In genomic region chr17:17028878-17029535, GRCh38 we compare ENCODE assay signal across 15 cellular contexts. TPM values are rescaled to one million over a fixed set of nuclear protein-coding genes. Genes with fewer than 3 reads are reported as not detected.
DNase-seq lines count a peak whose midpoint lies in the region; ATAC-seq and TF ChIP-seq lines count a peak whose summit lies in the region.
"Had no signal": no experiment of that assay in that cellular context is flagged by ENCODE, and none has a peak within 500 bp of the region (broad histone marks: within the 10 kb centered on the region; RNA-seq: fewer than 3 reads in every experiment).

No MANE protein-coding gene starts in this region.

- H3K9ac ChIP-seq in H9 (ENCODE audit: extremely low read depth, insufficient read length, low read length): no peak overlapping the region
- H3K9ac ChIP-seq in iPS-20b (ENCODE audit: low read depth, low read length): peak overlapping the region; percentile 51; the same call in 1 of the 2 replicates
- no peak overlapping the region for H3K9ac ChIP-seq in smooth muscle cell (ENCODE audit: low read depth)

- H3K36me3 ChIP-seq in PC-9 (ENCODE audit: low read depth): no peaks in the 10 kb centered on the region
- H3K36me3 ChIP-seq in iPS-20b (ENCODE audit: insufficient read depth, low read depth, low read length): no peaks in the 10 kb centered on the region
- H3K36me3 ChIP-seq in smooth muscle cell (ENCODE audit: low read depth): no peaks in the 10 kb centered on the region
- H3K36me3 ChIP-seq: breast epithelium had no signal

- no peak overlapping the region for H2BK12ac ChIP-seq in H9 (ENCODE audit: insufficient read length, low read depth, low read length)

- H3K9me3 ChIP-seq in H9 (ENCODE audit: control insufficient read depth, low read depth, low read length) (no peaks in the 10 kb centered on the region), PC-9 (ENCODE audit: insufficient read depth, low read depth) (no peaks in the 10 kb centered on the region), iPS-20b (ENCODE audit: insufficient read depth, low read depth, low read length) (no peaks in the 10 kb centered on the region), smooth muscle cell (replicated peaks; ENCODE audit: low read depth) (no peaks in the 10 kb centered on the region)
- H3K9me3 ChIP-seq: breast epithelium had no signal

- H2BK120ac ChIP-seq in H9 (ENCODE audit: low read depth, low read length, poor library complexity, severe bottlenecking): no peak overlapping the region

- H3K79me1 ChIP-seq in H9 (ENCODE audit: insufficient read depth, low read depth, low read length, poor library complexity, severe bottlenecking): no peaks in the 10 kb centered on the region

- H2BK20ac ChIP-seq in H9 (ENCODE audit: low read depth, low read length, poor library complexity, severe bottlenecking): no peak overlapping the region

- H3K27ac Mint-ChIP-seq in H9: peak overlapping the region; percentile 77 to 89 (median 83); a peak in 5 of 7 replicates
- H3K27ac Mint-ChIP-seq: activated naive CD4-positive, alpha-beta T cell treated with anti-CD3 and anti-CD28 coated beads for 36 hours had no signal

- intact Hi-C loops in PC-9 (cut with micrococcal nuclease; ENCODE audit: unreplicated experiment): loop anchor here (1.0 kb wide), 3 partner anchors 9 to 16 kb away; no protein-coding TSS in a partner anchor

- H4K91ac ChIP-seq in H9 (ENCODE audit: insufficient read length, low read depth, low read length): no peak overlapping the region

- H3K9me3 Mint-ChIP-seq in H9: no peaks in the 10 kb centered on the region
- H3K9me3 Mint-ChIP-seq: activated naive CD4-positive, alpha-beta T cell treated with anti-CD3 and anti-CD28 coated beads for 36 hours had no signal

- H3K14ac ChIP-seq in H9 (ENCODE audit: insufficient read depth, low read length): no peak overlapping the region; the same call in 1 of the 2 replicates

- DNase-seq in H9: peak; percentile 81
- no peak for DNase-seq in PC-9
- no peak for DNase-seq in smooth muscle cell (lab: John Stamatoyannopoulos, UW; ENCODE audit: unreplicated experiment)
- no peak for DNase-seq in NCI-H2081 (lab: John Stamatoyannopoulos, UW)
- DNase-seq in NCI-H1694 (lab: John Stamatoyannopoulos, UW): no peak
- DNase-seq: activated naive CD4-positive, alpha-beta T cell treated with anti-CD3 and anti-CD28 coated beads for 36 hours; GF-D8; stimulated activated CD4-positive, alpha-beta T cell treated with anti-CD3 and anti-CD28 coated beads, Interleukin-2, amount 100 ng/mL, for 24 hours had no signal

- H3K56ac ChIP-seq in H9 (ENCODE audit: insufficient read length, low read depth, low read length): no peak overlapping the region

- POLR2A ChIA-PET in PC-9 (lab: Charles Lee; ENCODE audit: unreplicated experiment): interaction anchor here (0.7 to 1.6 kb wide), 8 partner anchors 8 to 177 kb away, joined by 4 to 17 read pairs (median 5); partner anchors contain the start of gene MPRIP

- no peaks in the 10 kb centered on the region for H3K27me3 Mint-ChIP-seq in H9 (ENCODE audit: low read depth)

- no peak overlapping the region for H4K5ac ChIP-seq in H9 (ENCODE audit: insufficient read length, low read depth, low read length)

- no peaks in the 10 kb centered on the region for H4K20me1 ChIP-seq in H9 (ENCODE audit: control insufficient read depth, insufficient read depth, insufficient read length)
- H4K20me1 ChIP-seq in PC-9 (ENCODE audit: insufficient read depth): no peaks in the 10 kb centered on the region
- H4K20me1 ChIP-seq in smooth muscle cell (ENCODE audit: low read depth): no peaks in the 10 kb centered on the region

- no peaks in the 10 kb centered on the region for H3K23me2 ChIP-seq in H9 (ENCODE audit: insufficient read length, low read depth, low read length, poor library complexity, severe bottlenecking)

- no peak overlapping the region for H3K4ac ChIP-seq in H9 (ENCODE audit: low read depth, low read length)

- no peaks in the 10 kb centered on the region for H3K79me2 ChIP-seq in H9 (ENCODE audit: insufficient read depth, low read length)
- H3K79me2 ChIP-seq in PC-9 (ENCODE audit: low read depth): peaks cover 8% of the 10 kb centered on the region
- no peaks in the 10 kb centered on the region for H3K79me2 ChIP-seq in smooth muscle cell (ENCODE audit: low read depth)

- TF ChIP-seq CTCF in H9 (conservative IDR thresholded peaks at IDR 0.05) (no peak), PC-9 (conservative IDR thresholded peaks at IDR 0.05) (no peak), smooth muscle cell (IDR thresholded peaks at IDR 0.05; ENCODE audit: borderline replicate concordance, insufficient read depth, poor library complexity, severe bottlenecking) (no peak)

- BruUV-seq in PC-9 (replicated peaks; lab: Mats Ljungman, UMichigan): TSS peak; percentile 78

- H3K4me1 Mint-ChIP-seq in H9: peaks cover 25 to 31% of the 10 kb centered on the region in 2 experiments

- H3K27me3 ChIP-seq in H9 (ENCODE audit: insufficient read depth, low read length): no peaks in the 10 kb centered on the region
- no peaks in the 10 kb centered on the region for H3K27me3 ChIP-seq in PC-9 (ENCODE audit: insufficient read depth, low read depth)
- no peaks in the 10 kb centered on the region for H3K27me3 ChIP-seq in iPS-20b (ENCODE audit: insufficient read depth, low read length)
- H3K27me3 ChIP-seq in smooth muscle cell (ENCODE audit: low read depth): no peaks in the 10 kb centered on the region
- H3K27me3 ChIP-seq: breast epithelium had no signal

- no peak overlapping the region for H3K4me2 ChIP-seq in H9 (ENCODE audit: insufficient read depth, insufficient read length, low read length)
- H3K4me2 ChIP-seq in PC-9: peak overlapping the region; percentile 73
- no peak overlapping the region for H3K4me2 ChIP-seq in smooth muscle cell

- CTCF ChIA-PET in PC-9 (lab: Charles Lee): interaction anchor here (0.6 to 1.6 kb wide), 3 partner anchors 11 to 17 kb away, joined by 3 to 8 read pairs (median 6); no protein-coding TSS in a partner anchor

- H2BK15ac ChIP-seq in H9 (ENCODE audit: low read depth, low read length): no peak overlapping the region

- H4K8ac ChIP-seq in H9 (replicated peaks; ENCODE audit: insufficient read length, low read depth, low read length): no peak overlapping the region

- no CpG with 5 or more reads among the region's 16 CpGs for WGBS in H9 (ENCODE audit: extremely low coverage, insufficient read length, low lambda C conversion rate)
- 72% methylated on average over 16 of the region's 16 CpGs for WGBS in smooth muscle cell (ENCODE audit: low lambda C conversion rate)

- no peak overlapping the region for H3K23ac ChIP-seq in H9 (ENCODE audit: insufficient read length, low read depth, low read length)

- no peak overlapping the region for H3K18ac ChIP-seq in H9 (ENCODE audit: insufficient read length, low read depth, low read length)

- H3K27ac ChIP-seq in H9 (ENCODE audit: insufficient read length, low read depth, low read length) (no peak overlapping the region), PC-9 (peak overlapping the region; percentile 88), iPS-20b (ENCODE audit: low read length) (peak overlapping the region; percentile 51), smooth muscle cell (ENCODE audit: low read depth) (peak overlapping the region; percentile 79)
- H3K27ac ChIP-seq: C4-2B had no signal

- peak overlapping the region in 1 of 2 experiments; percentile 38; a peak in 2 of 5 replicates for H3K4me3 Mint-ChIP-seq in H9
- H3K4me3 Mint-ChIP-seq: activated naive CD4-positive, alpha-beta T cell treated with anti-CD3 and anti-CD28 coated beads for 36 hours had no signal

- H3K9me2 ChIP-seq in PC-9 (ENCODE audit: insufficient read depth): no peaks in the 10 kb centered on the region

- no peak overlapping the region for H2BK5ac ChIP-seq in H9 (ENCODE audit: insufficient read length, low read length)

- H3K4me3 ChIP-seq in PC-9 (peak overlapping the region; percentile 5; the same call in 1 of the 2 replicates), iPS-20b (ENCODE audit: low read length) (peak overlapping the region; percentile 18; the same call in 1 of the 2 replicates), smooth muscle cell (no peak overlapping the region)
- H3K4me3 ChIP-seq: breast epithelium had no signal

- H3K36me3 Mint-ChIP-seq in H9 (ENCODE audit: insufficient read depth in 1 of 3, low read depth in 3 of 3): no peaks in the 10 kb centered on the region

- no peak overlapping the region for H3T11ph ChIP-seq in H9 (ENCODE audit: low read length)

- ATAC-seq in GM21390 (IDR thresholded peaks at IDR 0.05; ENCODE audit: unreplicated experiment) (no peak), HG03439 (IDR thresholded peaks at IDR 0.05; ENCODE audit: unreplicated experiment) (no peak)

- no peak overlapping the region for H2AK5ac ChIP-seq in H9 (ENCODE audit: insufficient read length, low read length)

- H3F3A ChIP-seq in PC-9 (ENCODE audit: insufficient read depth, low read depth) (peaks cover 32% of the 10 kb centered on the region), smooth muscle cell (ENCODE audit: low read depth) (peaks cover 21% of the 10 kb centered on the region)

- H2AFZ ChIP-seq in H9 (ENCODE audit: low read length) (no peak overlapping the region), PC-9 (no peak overlapping the region), smooth muscle cell (ENCODE audit: low read depth) (no peak overlapping the region)

- H3K4me1 ChIP-seq in H9 (ENCODE audit: insufficient read depth, low read length) (peaks cover 9% of the 10 kb centered on the region; the same call in 1 of the 2 replicates), PC-9 (replicated peaks; ENCODE audit: insufficient read depth) (peaks cover 65% of the 10 kb centered on the region), iPS-20b (ENCODE audit: insufficient read depth, low read length) (peaks cover 12% of the 10 kb centered on the region), smooth muscle cell (ENCODE audit: low read depth) (peaks cover 24% of the 10 kb centered on the region)

RNA-seq across cellular contexts. Expression of gene MPRIP, which starts 13.2 kb away (rescaled TPM):
- total RNA-seq in H9 (2021) (129 and 132 TPM in 2 replicates), PC-9 (2021) (411 and 443 TPM in 2 replicates), smooth muscle cell (58.8 and 62.5 TPM in 2 replicates)
- 67.2 and 69.3 TPM in 2 replicates for polyA plus RNA-seq in smooth muscle cell

RNA-seq across cellular contexts. Expression of gene TNFRSF13B, which starts 57.1 kb away (rescaled TPM):
- 0.11 and 0.28 TPM in 2 replicates for total RNA-seq in H9 (2021)
- total RNA-seq in PC-9 (2021): not detected in 2 replicates
- total RNA-seq in smooth muscle cell: not detected in 2 replicates
- polyA plus RNA-seq in smooth muscle cell: not detected in 2 replicates
- total RNA-seq: activated naive CD4-positive, alpha-beta T cell treated with anti-CD3 and anti-CD28 coated beads for 36 hours; glomerular endothelial cell; lower leg skin had no signal
